8 cellular contexts compared by ENCODE assay signal in the genomic region with DNA sequence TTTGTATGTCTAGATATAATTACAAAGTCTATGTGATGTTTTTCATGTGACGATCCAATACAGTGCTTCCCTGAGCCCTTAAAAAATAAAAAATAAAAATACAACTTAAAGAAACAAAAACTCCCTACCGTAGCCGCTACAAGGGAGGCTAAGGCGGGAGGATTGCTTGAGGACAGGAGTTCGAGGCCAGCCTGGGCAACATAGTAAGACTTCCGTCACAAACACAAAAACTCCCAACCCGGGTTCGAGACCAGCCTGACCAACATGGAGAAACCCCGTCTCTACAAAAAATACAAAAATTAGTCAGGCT. TPM values are rescaled to one million over a fixed set of nuclear protein-coding genes. Genes with fewer than 3 reads are reported as not detected.
DNase-seq lines count a peak whose midpoint lies in the region; ATAC-seq and TF ChIP-seq lines count a peak whose summit lies in the region.

No MANE protein-coding gene starts in this region.

- no peaks in the 10 kb centered on the region for H3K9me3 Mint-ChIP-seq in CD4-positive, CD25-positive, alpha-beta regulatory T cell
- H3K9me3 Mint-ChIP-seq in effector memory CD8-positive, alpha-beta T cell: no peaks in the 10 kb centered on the region
- H3K9me3 Mint-ChIP-seq in neural progenitor cell: peaks cover 15% of the 10 kb centered on the region

- peaks cover 18% of the 10 kb centered on the region for H3K4me1 ChIP-seq in CD4-positive, CD25-positive, alpha-beta regulatory T cell (ENCODE audit: control insufficient read depth, insufficient read depth, low read length, poor library complexity, severe bottlenecking)
- H3K4me1 ChIP-seq in NT2/D1 (ENCODE audit: insufficient read depth, insufficient read length): no peaks in the 10 kb centered on the region
- peaks cover 10% of the 10 kb centered on the region for H3K4me1 ChIP-seq in neural progenitor cell

- TF ChIP-seq CTCF in neural progenitor cell (IDR thresholded peaks at IDR 0.05): no peak

- peak overlapping the region; percentile 63 for H2AFZ ChIP-seq in neural progenitor cell (replicated peaks)

- H3K4me3 ChIP-seq in CD4-positive, CD25-positive, alpha-beta regulatory T cell (ENCODE audit: low read depth, low read length): peak overlapping the region; percentile 57
- peak overlapping the region; percentile 34 for H3K4me3 ChIP-seq in NT2/D1 (ENCODE audit: insufficient read length, low read depth)
- H3K4me3 ChIP-seq in neural progenitor cell: peak overlapping the region; percentile 73

- H3K9me3 ChIP-seq in CD4-positive, CD25-positive, alpha-beta regulatory T cell (ENCODE audit: control insufficient read depth in 2 of 2, low read length in 2 of 2): no peaks in the 10 kb centered on the region
- no peaks in the 10 kb centered on the region; the same call in 1 of the 2 replicates for H3K9me3 ChIP-seq in NT2/D1 (ENCODE audit: insufficient read depth, low read length)
- no peaks in the 10 kb centered on the region for H3K9me3 ChIP-seq in neural progenitor cell (ENCODE audit: low read depth)

- H3K36me3 ChIP-seq in CD4-positive, CD25-positive, alpha-beta regulatory T cell (ENCODE audit: control insufficient read depth, insufficient read depth, low read length): no peaks in the 10 kb centered on the region
- H3K36me3 ChIP-seq in NT2/D1 (ENCODE audit: insufficient read depth, insufficient read length, low read length) (peaks cover 4% of the 10 kb centered on the region), neural progenitor cell (peaks cover 4% of the 10 kb centered on the region)

- peak overlapping the region; percentile 55 for H3K27ac ChIP-seq in CD4-positive, CD25-positive, alpha-beta regulatory T cell (ENCODE audit: insufficient read depth, low read length, poor library complexity, severe bottlenecking)
- H3K27ac ChIP-seq in neural progenitor cell: no peak overlapping the region

- peak overlapping the region; percentile 87 to 92 (median 89) for H3K4me3 Mint-ChIP-seq in CD4-positive, CD25-positive, alpha-beta regulatory T cell
- peak overlapping the region; percentile 82 to 84 for H3K4me3 Mint-ChIP-seq in effector memory CD8-positive, alpha-beta T cell
- peak overlapping the region; percentile 87 for H3K4me3 Mint-ChIP-seq in neural progenitor cell

- peaks cover 7 to 28% (median 17%) of the 10 kb centered on the region in 4 donors for H3K4me1 Mint-ChIP-seq in CD4-positive, CD25-positive, alpha-beta regulatory T cell
- H3K4me1 Mint-ChIP-seq in effector memory CD8-positive, alpha-beta T cell (ENCODE audit: low read depth in 2 of 2): peaks cover 0 to 9% of the 10 kb centered on the region in 2 donors
- H3K4me1 Mint-ChIP-seq in neural progenitor cell: peaks cover 21% of the 10 kb centered on the region

- H3K4me2 ChIP-seq in neural progenitor cell: peak overlapping the region; percentile 59

- no peaks in the 10 kb centered on the region for H3K36me3 Mint-ChIP-seq in CD4-positive, CD25-positive, alpha-beta regulatory T cell
- H3K36me3 Mint-ChIP-seq in effector memory CD8-positive, alpha-beta T cell (ENCODE audit: insufficient read depth): peaks cover 7% of the 10 kb centered on the region
- peaks cover 14% of the 10 kb centered on the region for H3K36me3 Mint-ChIP-seq in neural progenitor cell

- peak overlapping the region; percentile 7 to 91 (median 74) for H3K27ac Mint-ChIP-seq in CD4-positive, CD25-positive, alpha-beta regulatory T cell
- H3K27ac Mint-ChIP-seq in effector memory CD8-positive, alpha-beta T cell: peak overlapping the region; percentile 32 to 70
- H3K27ac Mint-ChIP-seq in neural progenitor cell: no peak overlapping the region

- ATAC-seq in CD4-positive, CD25-positive, alpha-beta regulatory T cell (ENCODE audit: low read depth in 2 of 2): no peak
- ATAC-seq in effector memory CD8-positive, alpha-beta T cell (replicated peaks): no peak
- ATAC-seq in HG02763 (IDR thresholded peaks at IDR 0.05; ENCODE audit: unreplicated experiment) (no peak), GM18520 (IDR thresholded peaks at IDR 0.05; ENCODE audit: unreplicated experiment) (no peak)

- peaks cover 10% of the 10 kb centered on the region for H3K79me2 ChIP-seq in neural progenitor cell (ENCODE audit: low read depth)

- no peaks in the 10 kb centered on the region for H3F3A ChIP-seq in neural progenitor cell (ENCODE audit: low read depth)

- no peaks in the 10 kb centered on the region for H3K27me3 ChIP-seq in CD4-positive, CD25-positive, alpha-beta regulatory T cell (ENCODE audit: control insufficient read depth, insufficient read depth, low read length)
- H3K27me3 ChIP-seq in NT2/D1 (ENCODE audit: insufficient read depth, insufficient read length): peaks cover 4% of the 10 kb centered on the region
- peaks cover 14% of the 10 kb centered on the region for H3K27me3 ChIP-seq in neural progenitor cell

- no peaks in the 10 kb centered on the region for H3K27me3 Mint-ChIP-seq in CD4-positive, CD25-positive, alpha-beta regulatory T cell
- H3K27me3 Mint-ChIP-seq in effector memory CD8-positive, alpha-beta T cell: peaks cover 5 to 11% of the 10 kb centered on the region in 2 donors
- peaks cover 2% of the 10 kb centered on the region for H3K27me3 Mint-ChIP-seq in neural progenitor cell (ENCODE audit: insufficient read depth, low read depth)

- H3K9ac ChIP-seq in NT2/D1 (ENCODE audit: insufficient read length, low read depth) (peak overlapping the region; percentile 56), neural progenitor cell (no peak overlapping the region)

- H4K20me1 ChIP-seq in neural progenitor cell (ENCODE audit: low read depth): no peaks in the 10 kb centered on the region

- no peak for DNase-seq in CD4-positive, CD25-positive, alpha-beta regulatory T cell
- DNase-seq in NT2/D1 (ENCODE audit: low read depth, low spot score) (no peak), neural progenitor cell (ENCODE audit: low spot score) (no peak), cerebellar nuclear complex (lab: John Stamatoyannopoulos, UW) (no peak), NCI-H1694 (lab: John Stamatoyannopoulos, UW) (no peak)
- no peak for DNase-seq in effector memory CD8-positive, alpha-beta T cell

RNA-seq across cellular contexts. Expression of gene CDKN3, which starts 0.7 kb away (rescaled TPM):
- total RNA-seq in CD4-positive, CD25-positive, alpha-beta regulatory T cell: 9.3 TPM
- polyA plus RNA-seq in CD4-positive, CD25-positive, alpha-beta regulatory T cell: 10 to 100 TPM; 12.2 to 20.7 (median 17.2) TPM
- total RNA-seq in neural progenitor cell (ENCODE audit: low replicate concordance): 75.4 and 152 TPM in 2 replicates

RNA-seq across cellular contexts. Expression of gene CNIH1, which starts 45.0 kb away (rescaled TPM):
- 40.5 TPM for total RNA-seq in CD4-positive, CD25-positive, alpha-beta regulatory T cell
- polyA plus RNA-seq in CD4-positive, CD25-positive, alpha-beta regulatory T cell: 100 to 1,000 TPM in 2 of 4 donors, 10 to 100 TPM in 2; 81.2 to 112 (median 102) TPM
- 192 and 205 TPM in 2 replicates for total RNA-seq in neural progenitor cell (ENCODE audit: low replicate concordance)
